In genomic region chr1:225875044-225875822, GRCh38 we compare ENCODE assay signal across 12 cellular contexts. TPM values are rescaled to one million over a fixed set of nuclear protein-coding genes. Genes with fewer than 3 reads are reported as not detected.
DNase-seq lines count a peak whose midpoint lies in the region; ATAC-seq and TF ChIP-seq lines count a peak whose summit lies in the region.
"Had no signal": no experiment of that assay in that cellular context is flagged by ENCODE, and none has a peak within 500 bp of the region (broad histone marks: within the 10 kb centered on the region; RNA-seq: fewer than 3 reads in every experiment).

No MANE protein-coding gene starts in this region.

- H3K4me1 Mint-ChIP-seq in Calu3 (ENCODE audit: low read depth, unreplicated experiment): peaks cover 78% of the 10 kb centered on the region
- peaks cover 58% of the 10 kb centered on the region for H3K4me1 Mint-ChIP-seq in nephron progenitor cell

- no peak overlapping the region for H2AFZ ChIP-seq in mammary epithelial cell (ENCODE audit: low read depth, low read length)

- H3K27me3 ChIP-seq in HUES6 (ENCODE audit: control insufficient read depth, insufficient read depth, low read length) (no peaks in the 10 kb centered on the region), mammary epithelial cell (ENCODE audit: insufficient read depth, low read length) (no peaks in the 10 kb centered on the region), muscle layer of duodenum (ENCODE audit: low read depth, low read length) (no peaks in the 10 kb centered on the region)

- intact Hi-C loops in Calu3 (cut with micrococcal nuclease; ENCODE audit: unreplicated experiment): loop anchor here (10.0 kb wide), 1 partner anchor 190 kb away; the partner anchor contains the start of gene H3-3A
- intact Hi-C loops in mammary epithelial cell (cut with micrococcal nuclease): loop anchor here (2.0 kb wide), 1 partner anchor 102 kb away; no protein-coding TSS in a partner anchor

- H3K4me1 ChIP-seq in HUES6 (ENCODE audit: control insufficient read depth, insufficient read depth, low read length) (peaks cover 25% of the 10 kb centered on the region), mammary epithelial cell (ENCODE audit: insufficient read depth, low read length) (peaks cover 28% of the 10 kb centered on the region), muscle layer of duodenum (ENCODE audit: control insufficient read depth in 1 of 2, insufficient read depth in 2 of 2, low read length in 2 of 2) (peaks cover 18 to 35% of the 10 kb centered on the region in 2 donors)

- 59% methylated on average over 10 of the region's 12 CpGs for WGBS in mammary epithelial cell (ENCODE audit: low coverage, missing lambda C conversion rate)

- H3K4me3 ChIP-seq in HUES6 (ENCODE audit: low read depth, low read length): no peak overlapping the region
- H3K4me3 ChIP-seq in mammary epithelial cell (replicated peaks in 1 of 3; ENCODE audit: insufficient read depth in 1 of 3, low read depth in 2 of 3, low read length in 3 of 3): no peak overlapping the region
- H3K4me3 ChIP-seq in muscle layer of duodenum (ENCODE audit: low read depth in 1 of 2, low read length in 2 of 2): no peak overlapping the region

- BruUV-seq in Calu3 (replicated peaks; lab: Mats Ljungman, UMichigan) (no TSS peak), mammary epithelial cell (replicated peaks; lab: Mats Ljungman, UMichigan) (no TSS peak)

- H3K4me2 ChIP-seq in mammary epithelial cell (ENCODE audit: insufficient read depth, low read depth, low read length): peak overlapping the region; percentile 13

- CTCF ChIA-PET in Calu3 (lab: Charles Lee): interaction anchor here (0.6 to 1.4 kb wide), 8 partner anchors 16 to 1418 kb away, joined by 3 to 14 read pairs (median 4); no protein-coding TSS in a partner anchor
- CTCF ChIA-PET in mammary epithelial cell (lab: Charles Lee; ENCODE audit: low non-redundant PET): no interaction called here

- H3K9me3 Mint-ChIP-seq in Calu3 (ENCODE audit: low read depth, unreplicated experiment) (no peaks in the 10 kb centered on the region), nephron progenitor cell (no peaks in the 10 kb centered on the region)

- H3K27ac Mint-ChIP-seq in Calu3 (ENCODE audit: unreplicated experiment) (peak overlapping the region; percentile 68), nephron progenitor cell (no peak overlapping the region)

- H3K79me2 ChIP-seq in mammary epithelial cell (ENCODE audit: insufficient read depth, low read length): peaks cover 3% of the 10 kb centered on the region

- H3K36me3 ChIP-seq in HUES6 (ENCODE audit: control insufficient read depth, insufficient read depth, low read length) (peaks cover 66% of the 10 kb centered on the region), mammary epithelial cell (ENCODE audit: insufficient read depth, low read length) (peaks cover 3% of the 10 kb centered on the region), muscle layer of duodenum (ENCODE audit: control insufficient read depth in 1 of 2, insufficient read depth in 2 of 2, low read length in 2 of 2) (peaks cover 32 to 57% of the 10 kb centered on the region in 2 donors)

- H3K9me3 ChIP-seq in HUES6 (ENCODE audit: control insufficient read depth, insufficient read depth, low read depth, low read length) (no peaks in the 10 kb centered on the region), mammary epithelial cell (replicated peaks; ENCODE audit: insufficient read depth, low read length) (no peaks in the 10 kb centered on the region), muscle layer of duodenum (ENCODE audit: control insufficient read depth in 1 of 2, low read length in 2 of 2) (no peaks in the 10 kb centered on the region)

- H4K20me1 ChIP-seq in mammary epithelial cell (ENCODE audit: insufficient read depth, low read length): peaks cover 2% of the 10 kb centered on the region

- no peak overlapping the region; the same call in 1 of the 2 replicates for H3K27ac ChIP-seq in HUES6 (ENCODE audit: low read depth, low read length)
- H3K27ac ChIP-seq in mammary epithelial cell (ENCODE audit: insufficient read depth, low read depth, low read length): no peak overlapping the region
- peak overlapping the region; percentile 87 for H3K27ac ChIP-seq in muscle layer of duodenum (ENCODE audit: low read length)

- H3K36me3 Mint-ChIP-seq in Calu3 (ENCODE audit: insufficient read depth, unreplicated experiment) (peaks cover 95% of the 10 kb centered on the region), nephron progenitor cell (ENCODE audit: low read depth) (peaks cover 16% of the 10 kb centered on the region)

- H3K27me3 Mint-ChIP-seq in Calu3 (ENCODE audit: unreplicated experiment) (no peaks in the 10 kb centered on the region), nephron progenitor cell (ENCODE audit: low read depth, poor library complexity) (peaks cover 10% of the 10 kb centered on the region)

- peak overlapping the region; percentile 67 for H3K4me3 Mint-ChIP-seq in Calu3 (ENCODE audit: low read depth, unreplicated experiment)
- H3K4me3 Mint-ChIP-seq in nephron progenitor cell: no peak overlapping the region

- H3K9ac ChIP-seq in HUES6 (ENCODE audit: low read length) (peak overlapping the region; percentile 18), mammary epithelial cell (ENCODE audit: insufficient read depth, low read length) (no peak overlapping the region)

- DNase-seq in Calu3 (peak; percentile 88), mammary epithelial cell (peak; percentile 82), EL (no peak), nephron progenitor cell (no peak)
- no peak for DNase-seq in NK-92 treated with Interleukin-12 subunit alpha and Interleukin-12 subunit beta, amount 100 ng/mL, for 24 hours (lab: John Stamatoyannopoulos, UW)
- DNase-seq: activated CD4-positive, alpha-beta T cell treated with anti-CD3 and anti-CD28 coated beads for 4 hours; IMR-90 had no signal

- dilution Hi-C loops in mammary epithelial cell (cut with HindIII; ENCODE audit: low sequenced_read_pairs): no loop called here

- in situ Hi-C loops in mammary epithelial cell (cut with MboI; ENCODE audit: low sequenced_read_pairs in 2 of 2): no loop called here

- TF ChIP-seq CTCF in Calu3 (IDR thresholded peaks at IDR 0.05; ENCODE audit: unreplicated experiment): no peak
- TF ChIP-seq CTCF in mammary epithelial cell (conservative IDR thresholded peaks at IDR 0.05 in 1 of 2, IDR thresholded peaks at IDR 0.05 in 1 of 2; ENCODE audit: extremely low read depth in 1 of 2, insufficient read depth in 1 of 2, low read depth in 1 of 2, low read length in 2 of 2): no peak
- TF ChIP-seq CTCF in nephron progenitor cell (IDR thresholded peaks at IDR 0.05): no peak

- no peak for ATAC-seq in GM21529 (IDR thresholded peaks at IDR 0.05; ENCODE audit: unreplicated experiment)

RNA-seq across cellular contexts. Expression of gene TMEM63A, which starts 6.9 kb away (rescaled TPM):
- total RNA-seq in Calu3 (2022): 253 and 303 TPM in 2 replicates
- total RNA-seq in mammary epithelial cell: 10 to 100 TPM; 25.2 to 37.3 TPM
- polyA plus RNA-seq in mammary epithelial cell: 17.7 TPM
- 20.1 TPM for polyA minus RNA-seq in mammary epithelial cell
- polyA plus RNA-seq: neural cell had no signal

RNA-seq across cellular contexts. Expression of gene LEFTY1, which starts 13.7 kb away (rescaled TPM):
- total RNA-seq in Calu3 (2022) (0.59 TPM in 1 of 2 replicates, not detected in the other), mammary epithelial cell (not detected)
- not detected for polyA plus RNA-seq in mammary epithelial cell
- not detected for polyA minus RNA-seq in mammary epithelial cell
- total RNA-seq: Daoy, IMR-90 had no signal
- polyA plus RNA-seq: IMR-90 had no signal

RNA-seq across cellular contexts. Expression of gene PYCR2, which starts 48.8 kb away (rescaled TPM):
- total RNA-seq in Calu3 (2022) (81.6 and 91.9 TPM in 2 replicates), mammary epithelial cell (10 to 100 TPM; 64.2 to 73.1 TPM)
- 73.6 TPM for polyA plus RNA-seq in mammary epithelial cell
- polyA minus RNA-seq in mammary epithelial cell: 83.2 TPM

Comparison
In these comparisons a context has a peak if more than half of its experiments do, and no peak if none do; other contexts are left out.
1. DNase-seq: peak in Calu3 (single experiment) and mammary epithelial cell (single experiment); none in EL (single experiment), NK-92 treated with Interleukin-12 subunit alpha and Interleukin-12 subunit beta, amount 100 ng/mL, for 24 hours (single experiment) and nephron progenitor cell (single experiment).